26 cellular contexts compared by ENCODE assay signal in genomic region chr1:89527750-89528381, GRCh38. TPM values are rescaled to one million over a fixed set of nuclear protein-coding genes. Genes with fewer than 3 reads are reported as not detected.
DNase-seq lines count a peak whose midpoint lies in the region; ATAC-seq, FAIRE-seq and TF ChIP-seq lines count a peak whose summit lies in the region.
"Had no signal": no experiment of that assay in that cellular context is flagged by ENCODE, and none has a peak within 500 bp of the region (broad histone marks: within the 10 kb centered on the region; RNA-seq: fewer than 3 reads in every experiment).

No MANE protein-coding gene starts in this region.

- no peak overlapping the region for H3K4me3 ChIP-seq in PC-9
- no peak overlapping the region for H3K4me3 ChIP-seq in endothelial cell of umbilical vein (replicated peaks in 1 of 3; ENCODE audit: insufficient read depth in 1 of 3, low read depth in 1 of 3, low read length in 3 of 3)
- H3K4me3 ChIP-seq in psoas muscle = peak overlapping the region; percentile 99
- H3K4me3 ChIP-seq in aorta (ENCODE audit: low read length in 2 of 2) = no peak overlapping the region
- H3K4me3 ChIP-seq: right atrium auricular region, smooth muscle cell, uterus had no signal

- H3K36me3 ChIP-seq in PC-9 (ENCODE audit: low read depth) (0 out of 2 replicates have a peak, but pooled peaks cover 13% of the 10 kb centered on the region), endothelial cell of umbilical vein (ENCODE audit: control insufficient read depth in 2 of 2, extremely low read depth in 1 of 2, insufficient read depth in 2 of 2, low read length in 2 of 2) (no peaks in the 10 kb centered on the region), psoas muscle (ENCODE audit: insufficient read depth in 1 of 2, low read depth in 1 of 2) (peaks cover 0 to 11% of the 10 kb centered on the region in 2 donors), aorta (ENCODE audit: control insufficient read depth in 1 of 2, insufficient read depth in 2 of 2, low read length in 1 of 2) (no peaks in the 10 kb centered on the region)
- H3K36me3 ChIP-seq: right atrium auricular region, uterus had no signal

- H3K79me2 ChIP-seq in PC-9 (ENCODE audit: low read depth) (peaks cover 78% of the 10 kb centered on the region), endothelial cell of umbilical vein (ENCODE audit: control insufficient read depth, insufficient read depth, low read length) (peaks cover 12% of the 10 kb centered on the region)

- H3K9me3 ChIP-seq in PC-9 (ENCODE audit: insufficient read depth, low read depth) (no peaks in the 10 kb centered on the region), endothelial cell of umbilical vein (replicated peaks; ENCODE audit: control insufficient read depth, insufficient read depth, low read length) (no peaks in the 10 kb centered on the region), psoas muscle (no peaks in the 10 kb centered on the region), aorta (ENCODE audit: control insufficient read depth, low read length) (no peaks in the 10 kb centered on the region)
- H3K9me3 ChIP-seq: right atrium auricular region, uterus had no signal

- peak; percentile 20 for DNase-seq in COLO829 (ENCODE audit: low spot score)
- DNase-seq in PC-9 = no peak
- peak; percentile 6 for DNase-seq in endothelial cell of umbilical vein (ENCODE audit: low read depth, low spot score)
- DNase-seq in psoas muscle = no peak
- no peak for DNase-seq in KBM-7
- no peak for DNase-seq in aorta
- DNase-seq in stimulated activated CD4-positive, alpha-beta T cell treated with anti-CD3 and anti-CD28 coated beads, Interleukin-1b, Interleukin-23, amount 100 ng/mL, for 48 hours = no peak
- DNase-seq: activated CD4-positive, alpha-beta T cell treated with anti-CD3 and anti-CD28 coated beads, Interleukin-2, amount 50 U/mL, for 4 hours; activated CD4-positive, CD25-positive, alpha-beta regulatory T cell; activated CD8-positive, alpha-beta memory T cell treated with anti-CD3 and anti-CD28 coated beads, Interleukin-2, amount 10 ng/mL, durations not matched to agents 7 days and 5 days; activated T-cell treated with anti-CD3 and anti-CD28 coated beads, Interleukin-2, amount 50 U/mL, for 72 hours; CD8-positive, alpha-beta memory T cell; dermis blood vessel endothelial cell; DMS 273 treated with DMSO at 0.1 percent for 48 hours; H7; Kasumi-1; left colon; NCI-H1417 treated with DMSO at 0.1 percent for 48 hours; NCI-H2029 treated with DMSO at 0.1 percent for 48 hours; NCI-H2227 treated with DMSO at 0.1 percent for 48 hours; stimulated activated naive CD4-positive, alpha-beta T cell treated with Interleukin-2 at 50 U/mL for 16 hours; uterus had no signal

- no peaks in the 10 kb centered on the region for H3K27me3 ChIP-seq in PC-9 (ENCODE audit: insufficient read depth, low read depth)
- no peaks in the 10 kb centered on the region for H3K27me3 ChIP-seq in endothelial cell of umbilical vein (ENCODE audit: control insufficient read depth in 2 of 2, insufficient read depth in 2 of 2, low read length in 2 of 2)
- H3K27me3 ChIP-seq in psoas muscle (ENCODE audit: insufficient read depth in 3 of 3, low read length in 2 of 3) = no peaks in the 10 kb centered on the region
- no peaks in the 10 kb centered on the region for H3K27me3 ChIP-seq in aorta (ENCODE audit: control insufficient read depth in 1 of 2, insufficient read depth in 2 of 2, low read length in 1 of 2)
- H3K27me3 ChIP-seq: right atrium auricular region, uterus had no signal

- intact Hi-C loops in PC-9 (cut with micrococcal nuclease; ENCODE audit: unreplicated experiment) (loop anchor here (5.0 kb wide), 1 partner anchor 79 kb away; no protein-coding TSS in a partner anchor), endothelial cell of umbilical vein (cut with micrococcal nuclease) (no loop called here), psoas muscle (cut with DNase I) (loop anchor here in 1 of 2 donors (10.0 kb wide), 1 partner anchor 47 kb away; no protein-coding TSS in a partner anchor), aorta (cut with DNase I) (loop anchor here in 1 of 2 donors (10.0 kb wide), 1 partner anchor 467 kb away; the partner anchor contains the start of gene ZNF326)

- 31 to 57% (median 37%) methylated on average over 2 of the region's 2 CpGs for WGBS in psoas muscle, 3 donors
- 69 to 73% methylated on average over 2 of the region's 2 CpGs for WGBS in aorta, 2 donors

- no peak for ATAC-seq in psoas muscle
- no peak for ATAC-seq in HG03045 (IDR thresholded peaks at IDR 0.05; ENCODE audit: unreplicated experiment)
- ATAC-seq in aorta (ENCODE audit: low FRiP score) = no peak
- ATAC-seq: activated CD8-positive, alpha-beta memory T cell treated with anti-CD3 and anti-CD28 coated beads, Interleukin-2, amount 10 ng/mL, durations not matched to agents 7 days and 5 days; left colon had no signal

- no peak overlapping the region for H3K9ac ChIP-seq in endothelial cell of umbilical vein (replicated peaks; ENCODE audit: extremely low read depth, insufficient read depth, low read length)
- H3K9ac ChIP-seq: parathyroid adenoma had no signal

- CTCF ChIA-PET in PC-9 (lab: Charles Lee) = no interaction called here
- CTCF ChIA-PET in endothelial cell of umbilical vein (lab: Charles Lee) = interaction anchor here (0.6 to 2.0 kb wide), 2 partner anchors 12 to 44 kb away, joined by 4 to 9 read pairs; no protein-coding TSS in a partner anchor

- H3K9me2 ChIP-seq in PC-9 (ENCODE audit: insufficient read depth) = no peaks in the 10 kb centered on the region

- FAIRE-seq in endothelial cell of umbilical vein (lab: Jason Lieb, UNC) = no peak

- H3F3A ChIP-seq in PC-9 (ENCODE audit: insufficient read depth, low read depth) = peaks cover 12% of the 10 kb centered on the region; the same call in 1 of the 2 replicates

- in situ Hi-C loops in KBM-7 (cut with MboI; ENCODE audit: low pct_unique_long_range_greater_than_20kb, low sequenced_read_pairs) = no loop called here

- H3K4me2 ChIP-seq in PC-9 (peak overlapping the region; percentile 82), endothelial cell of umbilical vein (ENCODE audit: insufficient read depth, low read length) (no peak overlapping the region)
- H3K4me2 ChIP-seq: smooth muscle cell had no signal

- H3K27ac ChIP-seq in PC-9 = no peak overlapping the region
- no peak overlapping the region for H3K27ac ChIP-seq in endothelial cell of umbilical vein (ENCODE audit: insufficient read depth, low read depth, low read length)
- H3K27ac ChIP-seq in psoas muscle = peak overlapping the region; percentile 11
- no peak overlapping the region for H3K27ac ChIP-seq in aorta (ENCODE audit: low read depth in 1 of 2, low read length in 2 of 2)
- H3K27ac ChIP-seq: parathyroid adenoma, right atrium auricular region, uterus had no signal

- BruUV-seq in PC-9 (replicated peaks; lab: Mats Ljungman, UMichigan) = no TSS peak
- no TSS peak for BruUV-seq in endothelial cell of umbilical vein (replicated peaks; lab: Mats Ljungman, UMichigan)

- TF ChIP-seq POLR2A in endothelial cell of umbilical vein (IDR thresholded peaks at IDR 0.05; ENCODE audit: low read depth, low read length) = no peak

- dilution Hi-C loops in endothelial cell of umbilical vein (cut with MboI; ENCODE audit: extremely low pct_ligation_motif_present, low sequenced_read_pairs) = no loop called here

- no peak overlapping the region for H2AFZ ChIP-seq in PC-9
- H2AFZ ChIP-seq in endothelial cell of umbilical vein (ENCODE audit: low read depth, low read length) = no peak overlapping the region
- H2AFZ ChIP-seq: parathyroid adenoma had no signal

- H4K20me1 ChIP-seq in PC-9 (ENCODE audit: insufficient read depth) = no peaks in the 10 kb centered on the region
- H4K20me1 ChIP-seq in endothelial cell of umbilical vein (replicated peaks; ENCODE audit: control insufficient read depth, extremely low read depth, insufficient read depth, low read length) = no peaks in the 10 kb centered on the region

- TF ChIP-seq CTCF in PC-9 (conservative IDR thresholded peaks at IDR 0.05) = no peak
- TF ChIP-seq CTCF in endothelial cell of umbilical vein (IDR thresholded peaks at IDR 0.05; ENCODE audit: extremely low read depth in 1 of 2, insufficient read depth in 1 of 2, low read depth in 1 of 2, low read length in 2 of 2) = no peak
- no peak for TF ChIP-seq CTCF in psoas muscle (IDR thresholded peaks at IDR 0.05)

- POLR2A ChIA-PET in PC-9 (lab: Charles Lee; ENCODE audit: unreplicated experiment) = no interaction called here
- POLR2A ChIA-PET in endothelial cell of umbilical vein (lab: Charles Lee) = no interaction called here

- H3K4me1 ChIP-seq in PC-9 (replicated peaks; ENCODE audit: insufficient read depth) = peaks cover 34% of the 10 kb centered on the region
- peaks cover 24% of the 10 kb centered on the region for H3K4me1 ChIP-seq in endothelial cell of umbilical vein (ENCODE audit: control insufficient read depth, extremely low read depth, insufficient read depth, low read length)
- H3K4me1 ChIP-seq in psoas muscle = peaks cover 37% of the 10 kb centered on the region
- H3K4me1 ChIP-seq in aorta (ENCODE audit: control insufficient read depth in 1 of 2, insufficient read depth in 2 of 2, low read length in 2 of 2) = no peaks in the 10 kb centered on the region
- H3K4me1 ChIP-seq: parathyroid adenoma had no signal

- H3K9me1 ChIP-seq in endothelial cell of umbilical vein (replicated peaks; ENCODE audit: control insufficient read depth, extremely low read depth, insufficient read depth, low read length) = no peaks in the 10 kb centered on the region

TF ChIP-seq in endothelial cell of umbilical vein, 7 proteins besides CTCF, POLR2A, EP300 and RAD21 (continues in another document):
- TF ChIP-seq FOS (IDR thresholded peaks at IDR 0.05; ENCODE audit: borderline replicate concordance, insufficient read depth, low read length) (no peak), JUN (IDR thresholded peaks at IDR 0.05; ENCODE audit: borderline replicate concordance, insufficient read depth, insufficient read length, low read depth) (no peak), GATA2 (IDR thresholded peaks at IDR 0.05; ENCODE audit: insufficient read depth, insufficient read length, low read depth, low read length) (no peak), EZH2 (IDR thresholded peaks at IDR 0.05; ENCODE audit: borderline replicate concordance, low read depth, low read length, severe bottlenecking) (no peak), POLR2AphosphoS5 (IDR thresholded peaks at IDR 0.05; ENCODE audit: insufficient read depth, low read depth, low read length) (no peak), MYC (IDR thresholded peaks at IDR 0.05; ENCODE audit: low read depth, low read length) (no peak)

RNA-seq across cellular contexts. Expression of gene LRRC8B, which starts 3.2 kb away (rescaled TPM):
- 11.7 and 15.0 TPM in 2 replicates for total RNA-seq in PC-9 (2021)
- total RNA-seq in endothelial cell of umbilical vein = 15.2 and 15.9 TPM in 2 replicates
- 15.3 and 15.8 TPM in 2 replicates for polyA plus RNA-seq in endothelial cell of umbilical vein
- 9.4 and 10.6 TPM in 2 replicates for polyA plus RNA-seq in endothelial cell of umbilical vein (2011; cell fraction: cytosol; rRNA removed)
- polyA plus RNA-seq in endothelial cell of umbilical vein (2011; cell fraction: nucleus; rRNA removed) = 14.0 and 14.2 TPM in 2 replicates
- 5.6 and 9.0 TPM in 2 replicates for polyA plus RNA-seq in endothelial cell of umbilical vein (2012)
- polyA minus RNA-seq in endothelial cell of umbilical vein = 33.7 and 38.1 TPM in 2 replicates
- 8.0 TPM for polyA minus RNA-seq in endothelial cell of umbilical vein (2011; cell fraction: cytosol; rRNA and poly(A)+ RNA removed)
- polyA minus RNA-seq in endothelial cell of umbilical vein (2011; cell fraction: nucleus; rRNA and poly(A)+ RNA removed) = 22.9 and 41.2 TPM in 2 replicates
- total RNA-seq in psoas muscle = 10 to 100 TPM; 10.3 to 21.6 (median 13.7) TPM
- 1 to 10 TPM; 2.7 to 3.7 (median 3.3) TPM for polyA plus RNA-seq in psoas muscle
- 1 to 10 TPM; 4.4 to 5.9 TPM for total RNA-seq in aorta
- polyA plus RNA-seq in aorta = under 1 TPM; 0.72 to 0.88 TPM

Comparison
In these comparisons a context has a peak if more than half of its experiments do, and no peak if none do; other contexts are left out.
1. DNase-seq: peak in COLO829 (single experiment) and endothelial cell of umbilical vein (single experiment); none in PC-9 (0 of 2), psoas muscle (0 of 2), KBM-7 (single experiment), aorta (0 of 2) and stimulated activated CD4-positive, alpha-beta T cell treated with anti-CD3 and anti-CD28 coated beads, Interleukin-1b, Interleukin-23, amount 100 ng/mL, for 48 hours (single experiment).